Comparison of ENCODE assay signal across 8 cellular contexts in genomic region chr11:64246874-64247728, GRCh38. TPM values are rescaled to one million over a fixed set of nuclear protein-coding genes. Genes with fewer than 3 reads are reported as not detected.
DNase-seq lines count a peak whose midpoint lies in the region; ATAC-seq lines count a peak whose summit lies in the region.

A gene with protein sequence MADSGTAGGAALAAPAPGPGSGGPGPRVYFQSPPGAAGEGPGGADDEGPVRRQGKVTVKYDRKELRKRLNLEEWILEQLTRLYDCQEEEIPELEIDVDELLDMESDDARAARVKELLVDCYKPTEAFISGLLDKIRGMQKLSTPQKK (minus strand): TSS chr11:64246943. CDS start chr11:64246673, 270 bp downstream.

- H3K36me3 Mint-ChIP-seq in T-helper 17 cell (ENCODE audit: low read depth) = no peaks in the 10 kb centered on the region

- H3K4me3 ChIP-seq in HAP-1 (peak within 1 kb of the TSS; percentile 78), urinary bladder (ENCODE audit: low read depth, low read length) (peak within 1 kb of the TSS; percentile 56)

- WGBS in urinary bladder = under 1% methylated on average over 73 of the region's 73 CpGs

- H3K4me1 Mint-ChIP-seq in T-helper 17 cell = peaks cover 23% of the 10 kb centered on the region

- in situ Hi-C loops in HAP-1 (cut with MboI; ENCODE audit: low sequenced_read_pairs) = no loop called here

- H3K27me3 Mint-ChIP-seq in T-helper 17 cell = no peaks in the 10 kb centered on the region

- H3K9me3 ChIP-seq in HAP-1 (no peaks in the 10 kb centered on the region), T-helper 17 cell (ENCODE audit: control insufficient read depth, low read length, poor library complexity, severe bottlenecking) (no peaks in the 10 kb centered on the region)

- ATAC-seq in T-helper 17 cell = peak; percentile 72
- ATAC-seq in left cardiac atrium = peak; percentile 68 to 76

- peak within 1 kb of the TSS; percentile 94 for H3K4me3 Mint-ChIP-seq in T-helper 17 cell

- H3K4me1 ChIP-seq in HAP-1 = peaks cover 20% of the 10 kb centered on the region
- H3K4me1 ChIP-seq in urinary bladder (ENCODE audit: insufficient read depth) = no peaks in the 10 kb centered on the region

- intact Hi-C loops in left cardiac atrium (cut with DNase I) (no loop called here), posterior cingulate gyrus (cut with DNase I) (no loop called here)

- peak; percentile 92 for DNase-seq in COLO668 (lab: John Stamatoyannopoulos, UW; ENCODE audit: unreplicated experiment)
- DNase-seq in HAP-1 (ENCODE audit: low spot score in 2 of 2) = peak; percentile 88 to 96
- peak; percentile 46 for DNase-seq in NCI-H1694 treated with DMSO at 0.1 percent for 48 hours (lab: John Stamatoyannopoulos, UW)
- peak; percentile 59 to 78 (median 76) for DNase-seq in T-helper 17 cell
- peak; percentile 94 for DNase-seq in left cardiac atrium
- DNase-seq in posterior cingulate gyrus = peak; percentile 79 to 97 (median 88)

- peaks cover 25% of the 10 kb centered on the region for H3K36me3 ChIP-seq in HAP-1 (replicated peaks)
- no peaks in the 10 kb centered on the region for H3K36me3 ChIP-seq in urinary bladder (ENCODE audit: insufficient read depth)

- H3K27ac Mint-ChIP-seq in T-helper 17 cell = peak within 1 kb of the TSS; percentile 86

- no peaks in the 10 kb centered on the region for H3K27me3 ChIP-seq in HAP-1 (ENCODE audit: low read depth)

- H3K27ac ChIP-seq in angular gyrus (ENCODE audit: low read depth, low read length) = peak within 1 kb of the TSS; percentile 91
- peak within 1 kb of the TSS; percentile 83 for H3K27ac ChIP-seq in urinary bladder (ENCODE audit: low read depth)

RNA-seq across cellular contexts. Expression of the gene that starts here (rescaled TPM):
- 10 to 100 TPM; 38.7 to 48.2 TPM for total RNA-seq in T-helper 17 cell
- 100 to 1,000 TPM; 122 to 135 TPM for total RNA-seq in left cardiac atrium
- 31.6 TPM for total RNA-seq in urinary bladder
- polyA plus RNA-seq in urinary bladder = 62.8 TPM

Comparison
In these comparisons a context has a peak if more than half of its experiments do, and no peak if none do; other contexts are left out.
1. Peak in every context shown above with its lines: DNase-seq, ATAC-seq, H3K4me3 ChIP-seq and H3K27ac ChIP-seq.